1 cellular context compared by ENCODE assay signal in genomic region chr1:23577056-23577985, GRCh38.
TF ChIP-seq lines count a peak whose summit lies in the region.

No MANE protein-coding gene starts in this region.

TF ChIP-seq in SK-N-SH, 30 proteins besides CTCF, POLR2A, EP300 and RAD21 (continued from another document):
- TF ChIP-seq, protein P1, sequence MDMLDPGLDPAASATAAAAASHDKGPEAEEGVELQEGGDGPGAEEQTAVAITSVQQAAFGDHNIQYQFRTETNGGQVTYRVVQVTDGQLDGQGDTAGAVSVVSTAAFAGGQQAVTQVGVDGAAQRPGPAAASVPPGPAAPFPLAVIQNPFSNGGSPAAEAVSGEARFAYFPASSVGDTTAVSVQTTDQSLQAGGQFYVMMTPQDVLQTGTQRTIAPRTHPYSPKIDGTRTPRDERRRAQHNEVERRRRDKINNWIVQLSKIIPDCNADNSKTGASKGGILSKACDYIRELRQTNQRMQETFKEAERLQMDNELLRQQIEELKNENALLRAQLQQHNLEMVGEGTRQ (IDR thresholded peaks at IDR 0.05; ENCODE audit: borderline replicate concordance, low read depth, low read length) = no peak
- TF ChIP-seq, protein P2, sequence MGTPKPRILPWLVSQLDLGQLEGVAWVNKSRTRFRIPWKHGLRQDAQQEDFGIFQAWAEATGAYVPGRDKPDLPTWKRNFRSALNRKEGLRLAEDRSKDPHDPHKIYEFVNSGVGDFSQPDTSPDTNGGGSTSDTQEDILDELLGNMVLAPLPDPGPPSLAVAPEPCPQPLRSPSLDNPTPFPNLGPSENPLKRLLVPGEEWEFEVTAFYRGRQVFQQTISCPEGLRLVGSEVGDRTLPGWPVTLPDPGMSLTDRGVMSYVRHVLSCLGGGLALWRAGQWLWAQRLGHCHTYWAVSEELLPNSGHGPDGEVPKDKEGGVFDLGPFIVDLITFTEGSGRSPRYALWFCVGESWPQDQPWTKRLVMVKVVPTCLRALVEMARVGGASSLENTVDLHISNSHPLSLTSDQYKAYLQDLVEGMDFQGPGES (IDR thresholded peaks at IDR 0.05; ENCODE audit: low read depth, low read length) = no peak
- TF ChIP-seq, protein P3, sequence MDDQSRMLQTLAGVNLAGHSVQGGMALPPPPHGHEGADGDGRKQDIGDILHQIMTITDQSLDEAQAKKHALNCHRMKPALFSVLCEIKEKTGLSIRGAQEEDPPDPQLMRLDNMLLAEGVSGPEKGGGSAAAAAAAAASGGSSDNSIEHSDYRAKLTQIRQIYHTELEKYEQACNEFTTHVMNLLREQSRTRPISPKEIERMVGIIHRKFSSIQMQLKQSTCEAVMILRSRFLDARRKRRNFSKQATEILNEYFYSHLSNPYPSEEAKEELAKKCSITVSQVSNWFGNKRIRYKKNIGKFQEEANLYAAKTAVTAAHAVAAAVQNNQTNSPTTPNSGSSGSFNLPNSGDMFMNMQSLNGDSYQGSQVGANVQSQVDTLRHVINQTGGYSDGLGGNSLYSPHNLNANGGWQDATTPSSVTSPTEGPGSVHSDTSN (IDR thresholded peaks at IDR 0.05) = peak; percentile 32; the same call in 1 of the 2 replicates
- TF ChIP-seq SIN3A (IDR thresholded peaks at IDR 0.05; ENCODE audit: borderline replicate concordance, low read depth, low read length) = no peak
- TF ChIP-seq RCOR1 (IDR thresholded peaks at IDR 0.05; ENCODE audit: low read length) = no peak
- TF ChIP-seq POLR2AphosphoS5 (IDR thresholded peaks at IDR 0.05; ENCODE audit: low read depth, low read length) = 0 out of 2 replicates have a peak, but pooled peaks have one; percentile 15
- peak; percentile 64; the same call in 1 of the 2 replicates for TF ChIP-seq FOSL2 (IDR thresholded peaks at IDR 0.05; ENCODE audit: borderline replicate concordance, low read depth)
- no peak for TF ChIP-seq TAF1 (IDR thresholded peaks at IDR 0.05; ENCODE audit: borderline replicate concordance, low read depth, low read length)
- no peak for TF ChIP-seq RFX5 (IDR thresholded peaks at IDR 0.05; ENCODE audit: low read length)
- no peak for TF ChIP-seq YY1 (IDR thresholded peaks at IDR 0.05; ENCODE audit: low read depth)
- no peak for TF ChIP-seq ELF1 (IDR thresholded peaks at IDR 0.05)
- TF ChIP-seq MEF2A (IDR thresholded peaks at IDR 0.05; ENCODE audit: borderline replicate concordance, low read depth) = peak; percentile 74; the same call in 1 of the 2 replicates
- TF ChIP-seq RXRA (IDR thresholded peaks at IDR 0.05; ENCODE audit: borderline replicate concordance, low read depth) = peak; percentile 49
- TF ChIP-seq TEAD4 (IDR thresholded peaks at IDR 0.05; ENCODE audit: borderline replicate concordance, insufficient read depth) = 0 out of 2 replicates have a peak, but pooled peaks have one; percentile 42
- TF ChIP-seq TCF12 (IDR thresholded peaks at IDR 0.05) = peak; percentile 69; the same call in 1 of the 2 replicates
- no peak for TF ChIP-seq CHD2 (IDR thresholded peaks at IDR 0.05; ENCODE audit: low read length, partially characterized antibody)
- TF ChIP-seq EZH2phosphoT487 (IDR thresholded peaks at IDR 0.05; ENCODE audit: borderline replicate concordance, low read depth) = no peak
